9 cellular contexts compared by ENCODE assay signal in the genomic region with DNA sequence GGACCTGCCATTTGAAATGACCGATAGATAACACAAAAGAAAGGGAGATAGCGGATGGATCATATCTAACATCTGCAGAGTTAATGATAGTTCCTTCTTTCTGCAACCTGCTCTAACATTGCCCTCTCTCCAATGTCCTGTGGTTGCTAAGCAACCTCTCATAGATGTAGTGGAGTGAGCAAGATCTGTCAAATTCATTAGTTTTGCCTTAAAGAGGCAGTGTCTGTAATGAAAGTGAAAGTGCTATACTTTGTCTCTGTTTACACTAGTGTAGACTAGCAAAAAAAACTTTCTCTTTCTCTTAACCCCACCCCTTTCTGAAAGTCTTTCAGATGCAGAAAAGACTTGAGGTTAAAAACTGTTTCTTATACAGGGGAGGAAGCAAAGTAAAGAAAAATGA.
A peak's percentile ranks its signal among the peaks of the same experiment; 100 is the strongest.
DNase-seq lines count a peak whose midpoint lies in the region; ATAC-seq, FAIRE-seq and TF ChIP-seq lines count a peak whose summit lies in the region.
"Had no signal": no experiment of that assay in that cellular context is flagged by ENCODE, and none has a peak within 500 bp of the region (broad histone marks: within the 10 kb centered on the region; RNA-seq: fewer than 3 reads in every experiment).

No MANE protein-coding gene starts in this region.

- H3K36me3 Mint-ChIP-seq in activated naive CD4-positive, alpha-beta T cell treated with anti-CD3 and anti-CD28 coated beads for 36 hours (ENCODE audit: low read depth), result no peaks in the 10 kb centered on the region
- no peaks in the 10 kb centered on the region for H3K36me3 Mint-ChIP-seq in T-helper 2 cell treated with Interferon-gamma antibody and Interleukin-4, amounts not matched to agents 5 μg/mL and 100 μg/mL, for 36 hours (ENCODE audit: low read depth)

- H3K27me3 Mint-ChIP-seq in activated naive CD4-positive, alpha-beta T cell treated with anti-CD3 and anti-CD28 coated beads for 36 hours (ENCODE audit: low read depth), result no peaks in the 10 kb centered on the region
- H3K27me3 Mint-ChIP-seq in T-helper 2 cell treated with Interferon-gamma antibody and Interleukin-4, amounts not matched to agents 5 μg/mL and 100 μg/mL, for 36 hours (ENCODE audit: low read depth), result no peaks in the 10 kb centered on the region

- no peaks in the 10 kb centered on the region for H3K9me1 ChIP-seq in keratinocyte (ENCODE audit: control insufficient read depth, extremely low read depth, insufficient read depth, low read length)

- 28 to 37% methylated on average over 2 of the region's 2 CpGs for WGBS in tibial nerve, 2 donors

- H2AFZ ChIP-seq in keratinocyte (ENCODE audit: control insufficient read depth, low read length), result peak overlapping the region; percentile 12

- dilution Hi-C loops in keratinocyte (cut with MboI; ENCODE audit: extremely low pct_ligation_motif_present, low sequenced_read_pairs), result no loop called here

- peak; percentile 95 for ATAC-seq in HG03103 (IDR thresholded peaks at IDR 0.05; ENCODE audit: low read depth, unreplicated experiment)

- no peak overlapping the region for H3K27ac Mint-ChIP-seq in activated naive CD4-positive, alpha-beta T cell treated with anti-CD3 and anti-CD28 coated beads for 36 hours
- H3K27ac Mint-ChIP-seq in T-helper 2 cell treated with Interferon-gamma antibody and Interleukin-4, amounts not matched to agents 5 μg/mL and 100 μg/mL, for 36 hours, result peak overlapping the region; percentile 65

- TF ChIP-seq EP300 in tibial nerve (IDR thresholded peaks at IDR 0.05), result no peak

- TF ChIP-seq POLR2A in tibial nerve (IDR thresholded peaks at IDR 0.05), result no peak

- no peak overlapping the region for H3K9ac ChIP-seq in keratinocyte (ENCODE audit: control insufficient read depth, extremely low read depth, insufficient read depth, low read length)

- no peaks in the 10 kb centered on the region for H3K27me3 ChIP-seq in keratinocyte (ENCODE audit: control insufficient read depth, extremely low read depth, insufficient read depth, low read length)
- no peaks in the 10 kb centered on the region for H3K27me3 ChIP-seq in tibial nerve

- intact Hi-C loops in activated naive CD4-positive, alpha-beta T cell treated with anti-CD3 and anti-CD28 coated beads for 36 hours (cut with micrococcal nuclease), result loop anchor here (2.0 kb wide), 1 partner anchor 19 kb away; no protein-coding TSS in a partner anchor

- no peaks in the 10 kb centered on the region for H3K9me3 Mint-ChIP-seq in activated naive CD4-positive, alpha-beta T cell treated with anti-CD3 and anti-CD28 coated beads for 36 hours
- H3K9me3 Mint-ChIP-seq in T-helper 2 cell treated with Interferon-gamma antibody and Interleukin-4, amounts not matched to agents 5 μg/mL and 100 μg/mL, for 36 hours, result no peaks in the 10 kb centered on the region

- H3K4me1 ChIP-seq in keratinocyte (ENCODE audit: control insufficient read depth, extremely low read depth, insufficient read depth, low read length) (no peaks in the 10 kb centered on the region), tibial nerve (peaks cover 0 to 32% (median 0%) of the 10 kb centered on the region in 4 donors)

- FAIRE-seq in keratinocyte (lab: Jason Lieb, UNC), result no peak
- FAIRE-seq: G401.6 had no signal

- H3K4me1 Mint-ChIP-seq in activated naive CD4-positive, alpha-beta T cell treated with anti-CD3 and anti-CD28 coated beads for 36 hours (ENCODE audit: low read depth), result peaks cover 25% of the 10 kb centered on the region
- peaks cover 14% of the 10 kb centered on the region for H3K4me1 Mint-ChIP-seq in T-helper 2 cell treated with Interferon-gamma antibody and Interleukin-4, amounts not matched to agents 5 μg/mL and 100 μg/mL, for 36 hours (ENCODE audit: low read depth)

- peak overlapping the region; percentile 27 for H3K4me2 ChIP-seq in keratinocyte (ENCODE audit: control insufficient read depth, extremely low read depth, insufficient read depth, low read depth, low read length)

- H3K4me3 ChIP-seq in keratinocyte (ENCODE audit: control insufficient read depth in 2 of 3, extremely low read depth in 1 of 3, insufficient read depth in 2 of 3, low read depth in 1 of 3, low read length in 3 of 3), result no peak overlapping the region
- H3K4me3 ChIP-seq in tibial nerve, result peak overlapping the region; percentile 2 to 39 (median 21)

- no peak for DNase-seq in activated naive CD4-positive, alpha-beta T cell treated with anti-CD3 and anti-CD28 coated beads for 36 hours
- no peak for DNase-seq in activated naive CD4-positive, alpha-beta T cell treated with Interleukin-2 at 50 U/mL for 16 hours
- DNase-seq in T-helper 2 cell treated with Interferon-gamma antibody and Interleukin-4, amounts not matched to agents 5 μg/mL and 100 μg/mL, for 36 hours (ENCODE audit: low spot score), result no peak
- no peak for DNase-seq in keratinocyte (ENCODE audit: low read depth, low spot score)
- no peak for DNase-seq in tibial nerve (ENCODE audit: low spot score in 2 of 2)
- no peak for DNase-seq in SW 1271 (lab: John Stamatoyannopoulos, UW)
- DNase-seq in DMS 273 treated with DMSO at 0.1 percent for 48 hours (lab: John Stamatoyannopoulos, UW), result no peak

- no peak for TF ChIP-seq CTCF in keratinocyte (optimal IDR thresholded peaks at IDR 0.05 in 1 of 3, IDR thresholded peaks at IDR 0.05 in 1 of 3, conservative IDR thresholded peaks at IDR 0.05 in 1 of 3; ENCODE audit: extremely low read depth in 1 of 3, insufficient read depth in 2 of 3, low read length in 3 of 3)
- no peak for TF ChIP-seq CTCF in tibial nerve (IDR thresholded peaks at IDR 0.05)

- H4K20me1 ChIP-seq in keratinocyte (ENCODE audit: control insufficient read depth, extremely low read depth, insufficient read depth, low read length), result no peaks in the 10 kb centered on the region

- H3K9me3 ChIP-seq in keratinocyte (ENCODE audit: control insufficient read depth, low read depth, low read length) (no peaks in the 10 kb centered on the region), tibial nerve (no peaks in the 10 kb centered on the region)

- no peaks in the 10 kb centered on the region for H3K36me3 ChIP-seq in keratinocyte (ENCODE audit: control insufficient read depth in 2 of 2, extremely low read depth in 1 of 2, insufficient read depth in 2 of 2, low read length in 2 of 2)
- H3K36me3 ChIP-seq in tibial nerve, result no peaks in the 10 kb centered on the region

- H3K4me3 Mint-ChIP-seq in activated naive CD4-positive, alpha-beta T cell treated with anti-CD3 and anti-CD28 coated beads for 36 hours, result peak overlapping the region; percentile 68
- peak overlapping the region; percentile 77 for H3K4me3 Mint-ChIP-seq in T-helper 2 cell treated with Interferon-gamma antibody and Interleukin-4, amounts not matched to agents 5 μg/mL and 100 μg/mL, for 36 hours

- H3K79me2 ChIP-seq in keratinocyte (ENCODE audit: control insufficient read depth, insufficient read depth, low read length), result no peaks in the 10 kb centered on the region

- CTCF ChIA-PET in activated naive CD4-positive, alpha-beta T cell treated with anti-CD3 and anti-CD28 coated beads for 36 hours (lab: Charles Lee), result no interaction called here

- H3K27ac ChIP-seq in keratinocyte (ENCODE audit: control insufficient read depth, insufficient read depth, low read length) (no peak overlapping the region), tibial nerve (no peak overlapping the region)

Comparison
In these comparisons a context has a peak if more than half of its experiments do, and no peak if none do; other contexts are left out.
1. H3K4me3 ChIP-seq: peak in tibial nerve (4 of 4); none in keratinocyte (0 of 3).